Comparison of ENCODE assay signal across 1 cellular context in the genomic region with DNA sequence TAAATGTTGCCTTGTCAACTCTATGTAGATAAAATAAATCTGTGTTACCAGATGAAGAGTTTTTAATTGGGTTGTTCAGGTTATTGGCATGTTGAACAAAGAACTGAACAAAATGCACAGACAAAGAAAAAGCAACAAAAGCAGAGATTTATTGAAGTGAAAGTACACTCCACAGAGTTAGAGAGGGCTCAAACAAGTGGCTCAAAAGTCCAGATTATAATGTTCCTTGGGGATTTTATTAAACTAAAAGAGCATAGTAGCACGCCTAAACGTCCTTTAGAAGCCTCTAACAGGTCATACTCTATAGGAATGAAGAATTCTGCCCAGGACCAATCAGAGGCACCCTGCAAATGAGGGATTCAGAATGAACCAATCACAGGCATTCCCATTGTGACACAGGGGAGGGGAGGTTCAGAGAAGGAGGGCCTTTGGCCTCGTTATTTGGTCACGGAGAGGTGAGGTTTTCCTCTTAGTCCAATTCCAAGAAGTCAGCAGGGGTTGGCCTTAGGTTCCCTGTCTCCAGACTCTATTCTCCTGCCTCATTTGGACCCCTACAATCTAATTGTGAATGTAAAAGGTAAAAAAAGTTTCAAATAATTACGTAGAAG.
TF ChIP-seq lines count a peak whose summit lies in the region.

No MANE protein-coding gene starts in this region.

TF ChIP-seq in HepG2, 621 proteins besides CTCF, POLR2A, EP300 and RAD21:
- peak; percentile 99 for TF ChIP-seq ZNF20 (CRISPR knock-in tag; IDR thresholded peaks at IDR 0.05)
- no peak for TF ChIP-seq ZNF430 (CRISPR knock-in tag; IDR thresholded peaks at IDR 0.05)
- peak; percentile 20 for TF ChIP-seq RBM22 (optimal IDR thresholded peaks at IDR 0.05; ENCODE audit: low read length)
TF ChIP-seq in HepG2: peak in this region for 2.
